ENCODE assay signal across 9 cellular contexts in the genomic region with DNA sequence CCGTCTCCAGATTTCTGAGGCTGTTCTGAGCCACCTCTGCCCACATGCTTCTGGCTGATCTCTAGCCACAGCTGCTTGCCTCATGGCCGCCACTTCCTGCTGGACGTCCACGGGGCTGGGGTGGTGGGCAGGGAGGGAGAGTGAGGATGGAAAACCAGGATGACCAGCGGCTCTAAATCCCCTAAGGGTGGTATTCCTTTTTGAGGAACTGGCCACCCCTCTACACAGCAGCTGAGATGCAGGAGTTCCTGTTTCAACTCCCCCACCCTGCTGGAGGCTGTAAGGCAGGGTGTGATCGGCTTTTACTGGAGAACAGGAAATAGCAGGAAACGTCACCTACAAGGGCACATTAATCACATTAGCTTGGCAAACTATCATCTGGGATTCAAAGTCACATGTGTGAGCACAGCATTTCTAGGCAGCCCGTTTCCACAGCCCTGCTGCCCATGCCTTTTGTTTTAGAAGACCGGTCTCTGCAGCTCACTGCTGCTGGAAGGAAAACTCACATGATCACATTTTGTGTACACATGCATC.
DNase-seq lines count a peak whose midpoint lies in the region; ATAC-seq and TF ChIP-seq lines count a peak whose summit lies in the region.
"Had no signal": no experiment of that assay in that cellular context is flagged by ENCODE, and none has a peak within 500 bp of the region (broad histone marks: within the 10 kb centered on the region; RNA-seq: fewer than 3 reads in every experiment).

No MANE protein-coding gene starts in this region.

- no peaks in the 10 kb centered on the region for H3K27me3 ChIP-seq in Loucy (ENCODE audit: insufficient read depth, low read length, poor library complexity, severe bottlenecking)
- no peaks in the 10 kb centered on the region for H3K27me3 ChIP-seq in upper lobe of left lung

- H3K4me1 ChIP-seq in Loucy (ENCODE audit: insufficient read depth, low read length, poor library complexity, severe bottlenecking) (no peaks in the 10 kb centered on the region), upper lobe of left lung (peaks cover 25 to 37% (median 29%) of the 10 kb centered on the region in 4 donors)

- H3K27ac ChIP-seq in upper lobe of left lung, result peak overlapping the region; percentile 19 to 83 (median 76)

- H3K79me2 ChIP-seq in Loucy (ENCODE audit: insufficient read depth, low read length), result no peaks in the 10 kb centered on the region

- no peak overlapping the region for H3K4me2 ChIP-seq in Loucy (ENCODE audit: low read depth, low read length, poor library complexity, severe bottlenecking)

- H3K36me3 ChIP-seq in Loucy (ENCODE audit: insufficient read depth, low read length) (no peaks in the 10 kb centered on the region), upper lobe of left lung (no peaks in the 10 kb centered on the region)

- no peak overlapping the region for H3K9ac ChIP-seq in Loucy (ENCODE audit: low read depth, low read length, poor library complexity, severe bottlenecking)

- no peaks in the 10 kb centered on the region for H3K9me2 ChIP-seq in Loucy (replicated peaks; ENCODE audit: low read depth, low read length)

- H4K20me1 ChIP-seq in Loucy (ENCODE audit: insufficient read depth, low read length, poor library complexity, severe bottlenecking), result no peaks in the 10 kb centered on the region

- WGBS in upper lobe of left lung, 2 donors, result 24 to 26% methylated on average over 9 of the region's 9 CpGs

- peak in 2 of 4 donors; percentile 26 to 82 for TF ChIP-seq EP300 in upper lobe of left lung (IDR thresholded peaks at IDR 0.05)

- no peak for TF ChIP-seq CTCF in Loucy (conservative IDR thresholded peaks at IDR 0.05; ENCODE audit: low read length)
- peak in 2 of 6 experiments; percentile 7 to 22 for TF ChIP-seq CTCF in upper lobe of left lung (IDR thresholded peaks at IDR 0.05)

- H3F3A ChIP-seq in Loucy (ENCODE audit: low read depth), result no peaks in the 10 kb centered on the region

- DNase-seq in A172 (ENCODE audit: low spot score), result peak; percentile 98
- peak; percentile 40 for DNase-seq in astrocyte of the hippocampus (ENCODE audit: low read depth, low spot score)
- DNase-seq in left lobe of liver (ENCODE audit: low spot score), result no peak
- DNase-seq in upper lobe of left lung, result peak; percentile 41 to 62
- no peak for DNase-seq in NK-92 (lab: John Stamatoyannopoulos, UW; ENCODE audit: unreplicated experiment)
- DNase-seq: DND-41 had no signal

- ATAC-seq in left lobe of liver (peak; percentile 76), upper lobe of left lung (ENCODE audit: low FRiP score in 2 of 2) (peak; percentile 85 to 86), HG03439 (IDR thresholded peaks at IDR 0.05; ENCODE audit: unreplicated experiment) (no peak), GM21528 (IDR thresholded peaks at IDR 0.05; ENCODE audit: low FRiP score, unreplicated experiment) (no peak)

- TF ChIP-seq POLR2A in upper lobe of left lung (IDR thresholded peaks at IDR 0.05), result peak in 1 of 4 donors; percentile 29

- H3K4me3 ChIP-seq in Loucy (ENCODE audit: low read length, poor library complexity, severe bottlenecking), result no peak overlapping the region
- no peak overlapping the region for H3K4me3 ChIP-seq in upper lobe of left lung

- 0 out of 2 replicates have a peak overlapping the region, but pooled peaks have one; percentile 7 for H2AFZ ChIP-seq in Loucy (ENCODE audit: low read length)

- H3K9me3 ChIP-seq in Loucy (ENCODE audit: insufficient read depth, low read depth, low read length), result no peaks in the 10 kb centered on the region
- H3K9me3 ChIP-seq in upper lobe of left lung, result peaks cover 3 to 20% (median 7%) of the 10 kb centered on the region in 4 donors

Comparison
In these comparisons a context has a peak if more than half of its experiments do, and no peak if none do; other contexts are left out.
1. DNase-seq: peak in A172 (single experiment), astrocyte of the hippocampus (single experiment) and upper lobe of left lung (2 of 2); none in left lobe of liver (single experiment) and NK-92 (single experiment).
2. ATAC-seq: peak in left lobe of liver (single experiment) and upper lobe of left lung (2 of 2); none in HG03439 (single experiment) and GM21528 (single experiment).